In genomic region chr6:159691963-159692287, GRCh38 we compare ENCODE assay signal across 8 cellular contexts. TPM values are rescaled to one million over a fixed set of nuclear protein-coding genes. Genes with fewer than 3 reads are reported as not detected.
DNase-seq lines count a peak whose midpoint lies in the region; ATAC-seq and TF ChIP-seq lines count a peak whose summit lies in the region.

No MANE protein-coding gene starts in this region.

- peaks cover 12% of the 10 kb centered on the region; the same call in 1 of the 2 replicates for H4K20me1 ChIP-seq in GM23338 (replicated peaks; ENCODE audit: insufficient read depth)
- no peaks in the 10 kb centered on the region for H4K20me1 ChIP-seq in fibroblast of lung (ENCODE audit: control insufficient read depth, extremely low read depth, insufficient read depth, low read length)

- ATAC-seq in GM23338 (no peak), HG02623 (IDR thresholded peaks at IDR 0.05; ENCODE audit: unreplicated experiment) (no peak)

- intact Hi-C loops in sigmoid colon (cut with DNase I), result loop anchor here (1.0 to 5.0 kb wide), 3 partner anchors 35 to 275 kb away; partner anchors contain the start of genes IGF2R, TCP1 and WTAP

- peaks cover 33% of the 10 kb centered on the region for H3K36me3 Mint-ChIP-seq in GM23338 (ENCODE audit: low read depth)

- peak overlapping the region; percentile 96 for H3K4me2 ChIP-seq in GM23338
- H3K4me2 ChIP-seq in fibroblast of lung (ENCODE audit: extremely low read depth, insufficient read depth, low read length), result peak overlapping the region; percentile 65

- H3K4me1 ChIP-seq in GM23338 (ENCODE audit: insufficient read depth), result peaks cover 18% of the 10 kb centered on the region
- H3K4me1 ChIP-seq in SJCRH30, result peaks cover 7% of the 10 kb centered on the region; the same call in 1 of the 2 replicates
- peaks cover 8% of the 10 kb centered on the region for H3K4me1 ChIP-seq in fibroblast of lung (ENCODE audit: control insufficient read depth, extremely low read depth, insufficient read depth, low read length)
- peaks cover 0 to 61% (median 46%) of the 10 kb centered on the region in 4 donors for H3K4me1 ChIP-seq in sigmoid colon

- H3K27me3 Mint-ChIP-seq in GM23338 (ENCODE audit: insufficient read depth, low read depth, poor library complexity), result peaks cover 11% of the 10 kb centered on the region

- TF ChIP-seq POLR2A in sigmoid colon (IDR thresholded peaks at IDR 0.05), result no peak

- DNase-seq in GM23338 (ENCODE audit: low spot score) (peak; percentile 16), SJCRH30 (no peak), fibroblast of lung (ENCODE audit: low read depth in 2 of 2) (no peak), sigmoid colon (no peak), COLO668 (lab: John Stamatoyannopoulos, UW; ENCODE audit: unreplicated experiment) (no peak), NOMO-1 (lab: John Stamatoyannopoulos, UW; ENCODE audit: unreplicated experiment in 2 of 2) (no peak), HCEC 1CT (no peak)

- peaks cover 57% of the 10 kb centered on the region for H3K79me2 ChIP-seq in GM23338 (replicated peaks; ENCODE audit: insufficient read depth)
- H3K79me2 ChIP-seq in fibroblast of lung (ENCODE audit: control insufficient read depth, insufficient read depth, low read length), result peaks cover 21% of the 10 kb centered on the region

- H3K4me3 ChIP-seq in GM23338, result peak overlapping the region; percentile 95
- H3K4me3 ChIP-seq in SJCRH30, result peak overlapping the region; percentile 98
- peak overlapping the region; percentile 70 to 93 (median 80) for H3K4me3 ChIP-seq in fibroblast of lung (replicated peaks in 1 of 4; ENCODE audit: control extremely low read depth in 1 of 4, insufficient read depth in 1 of 4, low read depth in 3 of 4, low read length in 4 of 4)
- peak overlapping the region; percentile 64 to 100 (median 86) for H3K4me3 ChIP-seq in sigmoid colon

- 9 to 34% methylated on average over 7 of the region's 7 CpGs for WGBS in sigmoid colon, 2 donors

- H3K9me2 ChIP-seq in GM23338 (ENCODE audit: insufficient read depth), result no peaks in the 10 kb centered on the region

- H3K36me3 ChIP-seq in GM23338 (ENCODE audit: insufficient read depth), result peaks cover 11% of the 10 kb centered on the region; the same call in 1 of the 2 replicates
- H3K36me3 ChIP-seq in SJCRH30, result peaks cover 14% of the 10 kb centered on the region
- H3K36me3 ChIP-seq in fibroblast of lung (ENCODE audit: control insufficient read depth, insufficient read depth, low read length), result peaks cover 3% of the 10 kb centered on the region
- peaks cover 0 to 36% (median 12%) of the 10 kb centered on the region in 4 donors for H3K36me3 ChIP-seq in sigmoid colon

- H2AFZ ChIP-seq in GM23338, result no peak overlapping the region
- no peak overlapping the region for H2AFZ ChIP-seq in fibroblast of lung (ENCODE audit: low read length)

- H3K9ac ChIP-seq in fibroblast of lung (ENCODE audit: insufficient read depth, low read length), result no peak overlapping the region

- no peak overlapping the region for H3K27ac ChIP-seq in GM23338 (ENCODE audit: low read depth)
- no peak overlapping the region for H3K27ac ChIP-seq in SJCRH30
- H3K27ac ChIP-seq in fibroblast of lung (ENCODE audit: insufficient read depth, low read length), result peak overlapping the region; percentile 89
- peak overlapping the region; percentile 93 to 100 (median 98) for H3K27ac ChIP-seq in sigmoid colon

- H3K4me3 Mint-ChIP-seq in GM23338, result peak overlapping the region; percentile 94

- H3K9me3 Mint-ChIP-seq in GM23338, result no peaks in the 10 kb centered on the region

- TF ChIP-seq EP300 in sigmoid colon (IDR thresholded peaks at IDR 0.05), result no peak

- no peaks in the 10 kb centered on the region for H3K27me3 ChIP-seq in GM23338 (ENCODE audit: insufficient read depth)
- H3K27me3 ChIP-seq in SJCRH30, result no peaks in the 10 kb centered on the region
- no peaks in the 10 kb centered on the region for H3K27me3 ChIP-seq in fibroblast of lung (ENCODE audit: control insufficient read depth, insufficient read depth, low read length)
- no peaks in the 10 kb centered on the region for H3K27me3 ChIP-seq in sigmoid colon

- H3F3A ChIP-seq in GM23338 (replicated peaks; ENCODE audit: low read depth), result 0 out of 2 replicates have a peak, but pooled peaks cover 8% of the 10 kb centered on the region

- H3K4me1 Mint-ChIP-seq in GM23338, result peaks cover 20% of the 10 kb centered on the region

- H3K9me3 ChIP-seq in SJCRH30 (replicated peaks) (no peaks in the 10 kb centered on the region), fibroblast of lung (ENCODE audit: control insufficient read depth, insufficient read depth, low read depth, low read length) (no peaks in the 10 kb centered on the region), sigmoid colon (no peaks in the 10 kb centered on the region)

- no peak for TF ChIP-seq CTCF in GM23338 (conservative IDR thresholded peaks at IDR 0.05; ENCODE audit: low read depth in 2 of 2)
- TF ChIP-seq CTCF in fibroblast of lung (conservative IDR thresholded peaks at IDR 0.05 in 1 of 2, IDR thresholded peaks at IDR 0.05 in 1 of 2; ENCODE audit: low read depth in 1 of 2, low read length in 2 of 2), result no peak
- TF ChIP-seq CTCF in sigmoid colon (IDR thresholded peaks at IDR 0.05), result no peak

- H3K27ac Mint-ChIP-seq in GM23338, result no peak overlapping the region

TF ChIP-seq in GM23338, 12 proteins besides CTCF, POLR2A, EP300 and RAD21 (continues in another document):
- TF ChIP-seq ZNF114 (CRISPR knock-in tag; IDR thresholded peaks at IDR 0.05), result no peak
- no peak for TF ChIP-seq CREB1 (CRISPR knock-in tag; IDR thresholded peaks at IDR 0.05; ENCODE audit: low read depth)
- TF ChIP-seq POLR2AphosphoS5 (IDR thresholded peaks at IDR 0.05; ENCODE audit: low read depth), result no peak
- no peak for TF ChIP-seq ETS1 (IDR thresholded peaks at IDR 0.05)
- no peak for TF ChIP-seq EZH2 (IDR thresholded peaks at IDR 0.05; ENCODE audit: low read depth, unreplicated experiment)

RNA-seq across cellular contexts. Expression of gene SOD2, which starts 1.1 kb away (rescaled TPM):
- 73.0 and 97.0 TPM in 2 replicates for total RNA-seq in GM23338 (2014; rRNA removed; shearing (Covaris generic))
- polyA plus RNA-seq in GM23338 (2016; fragmentation: Nextera tagmentation; extraction: Ambion mirVana), result 40.2 and 44.1 TPM in 2 replicates
- 123 and 137 TPM in 2 replicates for total RNA-seq in SJCRH30 (2014; rRNA removed; shearing (Covaris generic))
- total RNA-seq in fibroblast of lung, result 1,311 and 1,558 TPM in 2 replicates
- polyA plus RNA-seq in fibroblast of lung, result 96.1 and 124 TPM in 2 replicates
- 112 and 116 TPM in 2 replicates for polyA plus RNA-seq in fibroblast of lung (2012)
- polyA minus RNA-seq in fibroblast of lung (ENCODE audit: low replicate concordance), result 41.1 and 54.6 TPM in 2 replicates
- total RNA-seq in sigmoid colon, result 1,000 to 10,000 TPM in 1 of 4 donors, 100 to 1,000 TPM in 3; 171 to 1,498 (median 369) TPM
- polyA plus RNA-seq in sigmoid colon, result 100 to 1,000 TPM; 221 to 631 (median 247) TPM

RNA-seq across cellular contexts. Expression of gene WTAP, which starts 35.4 kb away (rescaled TPM):
- 108 and 110 TPM in 2 replicates for total RNA-seq in GM23338 (2014; rRNA removed; shearing (Covaris generic))
- 107 and 121 TPM in 2 replicates for polyA plus RNA-seq in GM23338 (2016; fragmentation: Nextera tagmentation; extraction: Ambion mirVana)
- 183 and 196 TPM in 2 replicates for total RNA-seq in SJCRH30 (2014; rRNA removed; shearing (Covaris generic))
- total RNA-seq in fibroblast of lung, result 124 and 137 TPM in 2 replicates
- 52.7 and 63.0 TPM in 2 replicates for polyA plus RNA-seq in fibroblast of lung
- 66.4 and 70.6 TPM in 2 replicates for polyA plus RNA-seq in fibroblast of lung (2012)
- polyA minus RNA-seq in fibroblast of lung (ENCODE audit: low replicate concordance), result 9.4 and 15.1 TPM in 2 replicates
- 10 to 100 TPM; 64.5 to 93.8 (median 75.6) TPM for total RNA-seq in sigmoid colon
- 10 to 100 TPM; 55.9 to 76.1 (median 65.7) TPM for polyA plus RNA-seq in sigmoid colon

Comparison
In these comparisons a context has a peak if more than half of its experiments do, and no peak if none do; other contexts are left out.
1. H3K27ac ChIP-seq: peak in fibroblast of lung (single experiment) and sigmoid colon (4 of 4); none in GM23338 (single experiment) and SJCRH30 (single experiment).
2. Peak in every context shown above with its lines, with median percentiles within 50 percentile points of each other: H3K4me3 ChIP-seq.